ENCODE assay signal across 15 cellular contexts in the genomic region with DNA sequence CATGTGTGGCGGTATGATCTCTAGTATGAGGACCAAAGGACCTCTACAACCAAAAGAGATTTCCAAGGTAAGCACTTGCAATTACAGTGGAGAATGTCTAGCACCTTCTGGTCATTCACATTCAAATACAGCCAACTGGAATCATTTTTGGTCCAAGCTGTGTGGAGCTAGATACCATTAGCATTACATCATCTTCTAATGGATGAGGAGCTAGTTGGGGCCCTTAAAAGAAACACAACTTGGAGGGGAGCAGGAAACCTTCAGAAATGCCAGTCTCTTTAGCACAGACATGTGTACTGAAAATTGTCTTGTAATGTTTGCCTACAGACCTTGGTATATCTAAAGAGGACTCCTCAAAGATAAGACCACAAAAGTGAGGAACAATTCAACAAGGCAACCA.
DNase-seq lines count a peak whose midpoint lies in the region; ATAC-seq and TF ChIP-seq lines count a peak whose summit lies in the region.
"Had no signal": no experiment of that assay in that cellular context is flagged by ENCODE, and none has a peak within 500 bp of the region (broad histone marks: within the 10 kb centered on the region; RNA-seq: fewer than 3 reads in every experiment).

No MANE protein-coding gene starts in this region.

- POLR2A ChIA-PET in AG04450 (lab: Yijun Ruan, JAX), result no interaction called here
- POLR2A ChIA-PET in CD8-positive, alpha-beta T cell (lab: Charles Lee), result no interaction called here

- H3K27ac Mint-ChIP-seq in CD8-positive, alpha-beta T cell, result no peak overlapping the region
- H3K27ac Mint-ChIP-seq in activated CD8-positive, alpha-beta memory T cell treated with anti-CD3 and anti-CD28 coated beads, Interleukin-2, amount 10 ng/mL, durations not matched to agents 7 days and 5 days, result no peak overlapping the region
- H3K27ac Mint-ChIP-seq: activated T-helper 17 cell treated with anti-CD3 and anti-CD28 coated beads, Interleukin-2, amount 50 U/mL, for 72 hours; B cell had no signal

- H3K36me3 Mint-ChIP-seq in CD8-positive, alpha-beta T cell, result no peaks in the 10 kb centered on the region
- no peaks in the 10 kb centered on the region for H3K36me3 Mint-ChIP-seq in activated CD8-positive, alpha-beta memory T cell treated with anti-CD3 and anti-CD28 coated beads, Interleukin-2, amount 10 ng/mL, durations not matched to agents 7 days and 5 days

- peak overlapping the region; percentile 66 for H3K27ac ChIP-seq in AG04450 (ENCODE audit: low read depth, low read length)
- H3K27ac ChIP-seq in CD8-positive, alpha-beta T cell (ENCODE audit: low read depth, low read length), result no peak overlapping the region
- H3K27ac ChIP-seq: upper lobe of left lung had no signal

- TF ChIP-seq CTCF in AG04450 (IDR thresholded peaks at IDR 0.05; ENCODE audit: low read depth, low read length) (no peak), choroid plexus epithelial cell (conservative IDR thresholded peaks at IDR 0.05; ENCODE audit: low read depth, low read length) (no peak)
- no peak for TF ChIP-seq CTCF in CD8-positive, alpha-beta T cell (IDR thresholded peaks at IDR 0.05)

- H3K27me3 Mint-ChIP-seq in CD8-positive, alpha-beta T cell (ENCODE audit: low read depth), result no peaks in the 10 kb centered on the region
- H3K27me3 Mint-ChIP-seq in activated CD8-positive, alpha-beta memory T cell treated with anti-CD3 and anti-CD28 coated beads, Interleukin-2, amount 10 ng/mL, durations not matched to agents 7 days and 5 days, result no peaks in the 10 kb centered on the region
- H3K27me3 Mint-ChIP-seq: activated T-helper 17 cell treated with anti-CD3 and anti-CD28 coated beads, Interleukin-2, amount 50 U/mL, for 72 hours; B cell had no signal

- H3K9me3 Mint-ChIP-seq in CD8-positive, alpha-beta T cell, result peaks cover 3% of the 10 kb centered on the region
- peaks cover 6% of the 10 kb centered on the region for H3K9me3 Mint-ChIP-seq in activated CD8-positive, alpha-beta memory T cell treated with anti-CD3 and anti-CD28 coated beads, Interleukin-2, amount 10 ng/mL, durations not matched to agents 7 days and 5 days (ENCODE audit: low read depth)

- ATAC-seq in CD8-positive, alpha-beta T cell, result no peak
- no peak for ATAC-seq in GM18867 (IDR thresholded peaks at IDR 0.05; ENCODE audit: unreplicated experiment)
- ATAC-seq in activated CD8-positive, alpha-beta memory T cell treated with anti-CD3 and anti-CD28 coated beads, Interleukin-2, amount 10 ng/mL, durations not matched to agents 7 days and 5 days, result no peak
- ATAC-seq: activated T-helper 17 cell treated with anti-CD3 and anti-CD28 coated beads, Interleukin-2, amount 50 U/mL, for 72 hours had no signal

- H3K36me3 ChIP-seq in CD8-positive, alpha-beta T cell (ENCODE audit: insufficient read depth, low read length), result no peaks in the 10 kb centered on the region
- H3K36me3 ChIP-seq: upper lobe of left lung had no signal

- H3K4me1 Mint-ChIP-seq in CD8-positive, alpha-beta T cell (ENCODE audit: low read depth), result no peaks in the 10 kb centered on the region
- no peaks in the 10 kb centered on the region for H3K4me1 Mint-ChIP-seq in activated CD8-positive, alpha-beta memory T cell treated with anti-CD3 and anti-CD28 coated beads, Interleukin-2, amount 10 ng/mL, durations not matched to agents 7 days and 5 days
- H3K4me1 Mint-ChIP-seq: activated T-helper 17 cell treated with anti-CD3 and anti-CD28 coated beads, Interleukin-2, amount 50 U/mL, for 72 hours; B cell had no signal

- no peaks in the 10 kb centered on the region for H3K27me3 ChIP-seq in AG04450 (ENCODE audit: control insufficient read depth, insufficient read depth, low read length)
- H3K27me3 ChIP-seq in CD8-positive, alpha-beta T cell (ENCODE audit: insufficient read depth, low read length), result no peaks in the 10 kb centered on the region
- H3K27me3 ChIP-seq: upper lobe of left lung had no signal

- H3K4me3 ChIP-seq in AG04450 (ENCODE audit: low read depth, low read length) (no peak overlapping the region), choroid plexus epithelial cell (ENCODE audit: low read depth, low read length) (no peak overlapping the region)
- H3K4me3 ChIP-seq in CD8-positive, alpha-beta T cell (ENCODE audit: low read depth, low read length), result no peak overlapping the region
- H3K4me3 ChIP-seq: upper lobe of left lung had no signal

- DNase-seq in AG04450 (ENCODE audit: low read depth, low spot score) (no peak), LHCN-M2 (ENCODE audit: low read depth) (peak; percentile 47), choroid plexus epithelial cell (ENCODE audit: low read depth) (peak; percentile 74), myocyte (ENCODE audit: low read depth) (peak; percentile 40), activated gamma-delta T cell (lab: John Stamatoyannopoulos, UW) (no peak)
- DNase-seq in CD8-positive, alpha-beta T cell, result no peak
- no peak for DNase-seq in activated CD8-positive, alpha-beta memory T cell treated with anti-CD3 and anti-CD28 coated beads, Interleukin-2, amount 10 ng/mL, durations not matched to agents 7 days and 5 days
- DNase-seq: activated CD4-positive, alpha-beta T cell treated with anti-CD3 and anti-CD28 coated beads for 1 hour; NCI-H2029 treated with DMSO at 0.1 percent for 48 hours; nucleus accumbens; SHP77; upper lobe of left lung had no signal

- CTCF ChIA-PET in AG04450 (lab: Charles Lee), result no interaction called here
- CTCF ChIA-PET in CD8-positive, alpha-beta T cell (lab: Charles Lee), result no interaction called here
- CTCF ChIA-PET in activated CD8-positive, alpha-beta memory T cell treated with anti-CD3 and anti-CD28 coated beads, Interleukin-2, amount 10 ng/mL, durations not matched to agents 7 days and 5 days (lab: Charles Lee), result no interaction called here

- H3K4me3 Mint-ChIP-seq in CD8-positive, alpha-beta T cell, result no peak overlapping the region
- no peak overlapping the region for H3K4me3 Mint-ChIP-seq in activated CD8-positive, alpha-beta memory T cell treated with anti-CD3 and anti-CD28 coated beads, Interleukin-2, amount 10 ng/mL, durations not matched to agents 7 days and 5 days
- H3K4me3 Mint-ChIP-seq: activated T-helper 17 cell treated with anti-CD3 and anti-CD28 coated beads, Interleukin-2, amount 50 U/mL, for 72 hours; B cell had no signal

- intact Hi-C loops in CD8-positive, alpha-beta T cell (cut with DNase I, micrococcal nuclease), result no loop called here

- no peaks in the 10 kb centered on the region for H3K9me3 ChIP-seq in AG04450 (ENCODE audit: control insufficient read depth, insufficient read depth, low read length)
- no peaks in the 10 kb centered on the region for H3K9me3 ChIP-seq in CD8-positive, alpha-beta T cell (ENCODE audit: low read length)
- H3K9me3 ChIP-seq: upper lobe of left lung had no signal

- H3K4me1 ChIP-seq in CD8-positive, alpha-beta T cell (ENCODE audit: insufficient read depth, low read length), result no peaks in the 10 kb centered on the region

Comparison
In these comparisons a context has a peak if more than half of its experiments do, and no peak if none do; other contexts are left out.
1. DNase-seq: peak in LHCN-M2 (single experiment), choroid plexus epithelial cell (single experiment) and myocyte (single experiment); none in AG04450 (single experiment), CD8-positive, alpha-beta T cell (0 of 7), activated gamma-delta T cell (single experiment) and activated CD8-positive, alpha-beta memory T cell treated with anti-CD3 and anti-CD28 coated beads, Interleukin-2, amount 10 ng/mL, durations not matched to agents 7 days and 5 days (single experiment).